9 cellular contexts compared by ENCODE assay signal in the genomic region with DNA sequence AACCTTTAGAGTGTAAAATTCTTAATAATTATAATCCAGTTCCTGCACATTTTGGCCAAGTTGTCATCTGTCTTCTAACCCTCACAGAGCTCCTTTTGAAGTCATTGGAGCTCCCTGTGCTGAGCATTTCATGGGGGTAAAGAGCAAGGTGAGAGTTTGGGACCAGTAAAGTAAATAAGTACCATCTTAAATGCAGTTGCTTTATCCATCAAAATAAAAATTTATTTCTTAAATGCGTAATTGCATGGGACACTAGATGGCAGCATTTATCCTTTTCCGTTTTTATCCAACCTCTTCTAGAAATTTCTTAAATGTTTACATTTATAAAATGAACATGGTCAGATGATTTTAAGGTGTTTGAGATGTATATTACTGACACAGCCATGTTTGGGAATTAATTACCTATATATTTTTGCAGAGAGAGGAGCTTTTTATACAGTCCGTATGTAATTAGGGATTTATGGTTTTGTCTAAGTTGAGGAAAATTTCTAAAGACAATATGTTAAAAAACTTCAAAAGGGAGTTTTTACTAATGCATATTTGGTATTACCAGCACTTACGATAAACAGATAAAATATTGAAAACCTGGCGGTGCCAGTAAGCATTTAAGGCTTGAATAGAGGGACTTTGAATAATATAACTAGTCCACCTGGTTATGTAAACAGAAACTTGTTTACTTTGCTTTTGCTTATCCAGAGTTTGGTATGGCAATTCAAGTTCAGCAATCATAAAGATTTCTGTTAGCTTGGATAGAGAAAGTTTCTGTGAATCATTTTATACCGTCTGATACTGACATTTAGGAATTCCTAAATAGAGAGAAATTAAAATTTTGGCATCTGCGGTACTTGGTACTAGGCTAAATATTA. TPM values are rescaled to one million over a fixed set of nuclear protein-coding genes. Genes with fewer than 3 reads are reported as not detected.
A peak's percentile ranks its signal among the peaks of the same experiment; 100 is the strongest.
DNase-seq lines count a peak whose midpoint lies in the region; ATAC-seq and TF ChIP-seq lines count a peak whose summit lies in the region.
"Had no signal": no experiment of that assay in that cellular context is flagged by ENCODE, and none has a peak within 500 bp of the region (broad histone marks: within the 10 kb centered on the region; RNA-seq: fewer than 3 reads in every experiment).

No MANE protein-coding gene starts in this region.

- peak overlapping the region in 1 of 2 donors; percentile 9 for H3K27ac Mint-ChIP-seq in activated naive CD4-positive, alpha-beta T cell treated with anti-CD3 and anti-CD28 coated beads, Interleukin-2, amount 50 U/mL, for 72 hours
- H3K27ac Mint-ChIP-seq: activated CD4-positive, alpha-beta memory T cell treated with anti-CD3 and anti-CD28 coated beads for 36 hours had no signal

- H3K27ac ChIP-seq in HL-60 (replicated peaks) (no peak overlapping the region), adrenal gland (no peak overlapping the region)

- H3K36me3 Mint-ChIP-seq in activated naive CD4-positive, alpha-beta T cell treated with anti-CD3 and anti-CD28 coated beads, Interleukin-2, amount 50 U/mL, for 72 hours, result no peaks in the 10 kb centered on the region

- TF ChIP-seq POLR2A in adrenal gland (IDR thresholded peaks at IDR 0.05), result no peak

- H3K4me1 ChIP-seq in adrenal gland (replicated peaks in 1 of 2), result peaks cover 0 to 7% of the 10 kb centered on the region in 2 donors

- 82 to 88% (median 85%) methylated on average over 7 of the region's 7 CpGs for WGBS in adrenal gland, 4 donors

- H3K27me3 ChIP-seq in HL-60 (ENCODE audit: insufficient read depth, poor library complexity, severe bottlenecking) (no peaks in the 10 kb centered on the region), adrenal gland (no peaks in the 10 kb centered on the region)

- TF ChIP-seq CTCF in AG09309 (IDR thresholded peaks at IDR 0.05; ENCODE audit: control insufficient read depth, insufficient read depth, low read depth, low read length, missing control alignments) (peak; percentile 46), HL-60 (IDR thresholded peaks at IDR 0.05; ENCODE audit: insufficient read depth, low read length) (peak; percentile 15), adrenal gland (IDR thresholded peaks at IDR 0.05) (peak in 4 of 6 experiments; percentile 9 to 46 (median 40))

- H3K9me3 Mint-ChIP-seq in activated naive CD4-positive, alpha-beta T cell treated with anti-CD3 and anti-CD28 coated beads, Interleukin-2, amount 50 U/mL, for 72 hours, result no peaks in the 10 kb centered on the region
- H3K9me3 Mint-ChIP-seq: activated CD4-positive, alpha-beta memory T cell treated with anti-CD3 and anti-CD28 coated beads for 36 hours had no signal

- ATAC-seq in activated naive CD4-positive, alpha-beta T cell treated with anti-CD3 and anti-CD28 coated beads, Interleukin-2, amount 50 U/mL, for 72 hours, result no peak

- no peak overlapping the region for H3K4me3 ChIP-seq in AG09309 (ENCODE audit: control insufficient read depth, low read depth, low read length)
- H3K4me3 ChIP-seq in HL-60 (replicated peaks; ENCODE audit: insufficient read depth, low read length), result no peak overlapping the region
- no peak overlapping the region for H3K4me3 ChIP-seq in adrenal gland

- intact Hi-C loops in adrenal gland (cut with DNase I), result no loop called here

- DNase-seq in AG09309 (ENCODE audit: low read depth), result no peak
- DNase-seq in HL-60 (ENCODE audit: low read depth in 1 of 2, low spot score in 1 of 2), result no peak
- no peak for DNase-seq in adrenal gland
- peak; percentile 18 for DNase-seq in left kidney (ENCODE audit: low read depth, low spot score)
- DNase-seq in NCI-H1092 (lab: John Stamatoyannopoulos, UW), result no peak
- no peak for DNase-seq in UCSD-AML1 (lab: John Stamatoyannopoulos, UW; ENCODE audit: unreplicated experiment)
- DNase-seq in COLO668 (lab: John Stamatoyannopoulos, UW; ENCODE audit: unreplicated experiment), result no peak
- no peak for DNase-seq in activated naive CD4-positive, alpha-beta T cell treated with anti-CD3 and anti-CD28 coated beads, Interleukin-2, amount 50 U/mL, for 72 hours (ENCODE audit: low spot score in 2 of 2)
- DNase-seq: activated CD4-positive, alpha-beta memory T cell treated with anti-CD3 and anti-CD28 coated beads for 36 hours had no signal

- H3K9me3 ChIP-seq in adrenal gland (replicated peaks in 1 of 3), result no peaks in the 10 kb centered on the region

- peaks cover 0 to 28% of the 10 kb centered on the region in 2 donors for H3K36me3 ChIP-seq in adrenal gland (replicated peaks in 1 of 2)

RNA-seq across cellular contexts. Expression of a gene that starts 54.5 kb away (rescaled TPM):
- 100 to 1,000 TPM in 1 of 8 donors, 10 to 100 TPM in 7; 59.1 to 130 (median 70.6) TPM for total RNA-seq in adrenal gland
- polyA plus RNA-seq in adrenal gland, result 100 to 1,000 TPM in 1 of 3 donors, 10 to 100 TPM in 2; 11.0 to 103 (median 15.9) TPM
- 10 to 100 TPM; 36.1 to 37.1 TPM for total RNA-seq in activated naive CD4-positive, alpha-beta T cell treated with anti-CD3 and anti-CD28 coated beads, Interleukin-2, amount 50 U/mL, for 72 hours
